ENCODE assay signal across 34 cellular contexts in genomic region chr6:71209206-71209605, GRCh38.
"Had no signal": no experiment of that assay in that cellular context is flagged by ENCODE, and none has a peak within 500 bp of the region (broad histone marks: within the 10 kb centered on the region; RNA-seq: fewer than 3 reads in every experiment).

No MANE protein-coding gene starts in this region.

- ATAC-seq: activated CD8-positive, alpha-beta T cell treated with anti-CD3 and anti-CD28 coated beads for 36 hours; activated naive CD4-positive, alpha-beta T cell treated with anti-CD3 and anti-CD28 coated beads, Interleukin-2, amount 50 U/mL, for 72 hours; activated T-cell treated with anti-CD3 and anti-CD28 coated beads, Interleukin-2, amount 50 U/mL, for 4 hours; activated T-cell treated with anti-CD3 and anti-CD28 coated beads, Interleukin-2, amount 50 U/mL, for 72 hours; activated T-helper 17 cell treated with anti-CD3 and anti-CD28 coated beads, Interleukin-2, amount 50 U/mL, for 72 hours; body of pancreas had no signal

- H3K36me3 ChIP-seq: brain microvascular endothelial cell, breast epithelium had no signal

- H3K9me3 ChIP-seq: adrenal gland, body of pancreas, breast epithelium had no signal

- H3K4me3 ChIP-seq: adrenal gland, body of pancreas, breast epithelium had no signal

- DNase-seq: activated B cell treated with CpG ODN at 0.5 μM for 24 hours; activated CD4-positive, alpha-beta memory T cell treated with anti-CD3 and anti-CD28 coated beads for 36 hours; activated CD4-positive, alpha-beta T cell treated with anti-CD3 and anti-CD28 coated beads for 4 hours; activated CD4-positive, alpha-beta T cell treated with anti-CD3 and anti-CD28 coated beads, Interleukin-2, amount 10 ng/mL, durations not matched to agents 24 days and 14 days; activated CD4-positive, alpha-beta T cell treated with anti-CD3 and anti-CD28 coated beads, Interleukin-2, amount 50 U/mL, for 1 hour; activated CD4-positive, alpha-beta T cell treated with anti-CD3 and anti-CD28 coated beads, Interleukin-2, amount 50 U/mL, for 4 hours; activated CD4-positive, CD25-positive, alpha-beta regulatory T cell treated with anti-CD3 and anti-CD28 coated beads, Interleukin-2, amount 50 U/mL, for 72 hours; activated CD8-positive, alpha-beta memory T cell treated with anti-CD3 and anti-CD28 coated beads, Interleukin-2, amount 50 U/mL, for 4 hours; activated CD8-positive, alpha-beta T cell treated with anti-CD3 and anti-CD28 coated beads for 36 hours; activated effector memory CD4-positive, alpha-beta T cell treated with anti-CD3 and anti-CD28 coated beads, Interleukin-2, amount 50 U/mL, for 16 hours; activated gamma-delta T cell treated with Interleukin-2 at 50 U/mL for 16 hours; activated naive CD4-positive, alpha-beta T cell; activated naive CD4-positive, alpha-beta T cell treated with anti-CD3 and anti-CD28 coated beads for 36 hours; activated naive CD4-positive, alpha-beta T cell treated with anti-CD3 and anti-CD28 coated beads, Interleukin-2, amount 50 U/mL, for 16 hours; activated naive CD8-positive, alpha-beta T cell treated with anti-CD3 and anti-CD28 coated beads for 36 hours; activated T-cell treated with anti-CD3 and anti-CD28 coated beads for 4 hours; activated T-cell treated with anti-CD3 and anti-CD28 coated beads, Interleukin-2, amount 50 U/mL, for 1 hour; activated T-cell treated with anti-CD3 and anti-CD28 coated beads, Interleukin-2, amount 50 U/mL, for 4 hours; activated T-cell treated with anti-CD3 and anti-CD28 coated beads, Interleukin-2, amount 50 U/mL, for 72 hours; adrenal gland; amniotic stem cell; aorta; body of pancreas; brain microvascular endothelial cell; central memory CD4-positive, alpha-beta T cell; T-helper 1 cell; T-helper 2 cell; T-helper 9 cell had no signal

- H3K27me3 ChIP-seq: adrenal gland, body of pancreas, brain microvascular endothelial cell, breast epithelium had no signal

- FAIRE-seq: astrocyte, TTC549 had no signal

- H3K4me1 ChIP-seq: adrenal gland, body of pancreas, breast epithelium had no signal

- H3K27ac ChIP-seq: adrenal gland, body of pancreas, brain microvascular endothelial cell, breast epithelium, VCaP had no signal
